1 cellular context compared by ENCODE assay signal in genomic region chr1:51627672-51628071, GRCh38.
TF ChIP-seq lines count a peak whose summit lies in the region.

No MANE protein-coding gene starts in this region.

TF ChIP-seq in H1, 55 proteins besides CTCF, POLR2A, EP300 and RAD21:
- TF ChIP-seq BACH1 (IDR thresholded peaks at IDR 0.05; ENCODE audit: low read length) (no peak), SIN3A (conservative IDR thresholded peaks at IDR 0.05 in 1 of 2, IDR thresholded peaks at IDR 0.05 in 1 of 2; ENCODE audit: low read depth in 1 of 2, low read length in 2 of 2) (no peak), ATF3 (IDR thresholded peaks at IDR 0.05; ENCODE audit: insufficient read depth, low read depth, low read length) (no peak), JUND (IDR thresholded peaks at IDR 0.05; ENCODE audit: low read length) (no peak), BCL11A (IDR thresholded peaks at IDR 0.05; ENCODE audit: low read depth in 2 of 2, low read length in 2 of 2) (no peak), FOSL1 (IDR thresholded peaks at IDR 0.05; ENCODE audit: insufficient read depth, low read depth, low read length) (no peak), ASH2L (IDR thresholded peaks at IDR 0.05; ENCODE audit: low read length) (no peak), MAX (IDR thresholded peaks at IDR 0.05) (no peak), TAF7 (optimal IDR thresholded peaks at IDR 0.05; ENCODE audit: borderline replicate concordance, low read depth, low read length) (no peak), HDAC2 (IDR thresholded peaks at IDR 0.05; ENCODE audit: borderline replicate concordance in 1 of 2, low read depth in 2 of 2, low read length in 2 of 2) (no peak), EGR1 (IDR thresholded peaks at IDR 0.05; ENCODE audit: borderline replicate concordance, low read depth, low read length) (no peak), TBP (IDR thresholded peaks at IDR 0.05; ENCODE audit: low read depth, low read length) (no peak), JUN (IDR thresholded peaks at IDR 0.05; ENCODE audit: low read depth, low read length) (no peak), RFX5 (IDR thresholded peaks at IDR 0.05; ENCODE audit: borderline replicate concordance, low read depth, low read length) (no peak)
- TF ChIP-seq, protein P1, sequence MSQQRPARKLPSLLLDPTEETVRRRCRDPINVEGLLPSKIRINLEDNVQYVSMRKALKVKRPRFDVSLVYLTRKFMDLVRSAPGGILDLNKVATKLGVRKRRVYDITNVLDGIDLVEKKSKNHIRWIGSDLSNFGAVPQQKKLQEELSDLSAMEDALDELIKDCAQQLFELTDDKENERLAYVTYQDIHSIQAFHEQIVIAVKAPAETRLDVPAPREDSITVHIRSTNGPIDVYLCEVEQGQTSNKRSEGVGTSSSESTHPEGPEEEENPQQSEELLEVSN (IDR thresholded peaks at IDR 0.05), result no peak
TF ChIP-seq in H1: peak in this region for 0.
